ENCODE assay signal across 11 cellular contexts in the genomic region with DNA sequence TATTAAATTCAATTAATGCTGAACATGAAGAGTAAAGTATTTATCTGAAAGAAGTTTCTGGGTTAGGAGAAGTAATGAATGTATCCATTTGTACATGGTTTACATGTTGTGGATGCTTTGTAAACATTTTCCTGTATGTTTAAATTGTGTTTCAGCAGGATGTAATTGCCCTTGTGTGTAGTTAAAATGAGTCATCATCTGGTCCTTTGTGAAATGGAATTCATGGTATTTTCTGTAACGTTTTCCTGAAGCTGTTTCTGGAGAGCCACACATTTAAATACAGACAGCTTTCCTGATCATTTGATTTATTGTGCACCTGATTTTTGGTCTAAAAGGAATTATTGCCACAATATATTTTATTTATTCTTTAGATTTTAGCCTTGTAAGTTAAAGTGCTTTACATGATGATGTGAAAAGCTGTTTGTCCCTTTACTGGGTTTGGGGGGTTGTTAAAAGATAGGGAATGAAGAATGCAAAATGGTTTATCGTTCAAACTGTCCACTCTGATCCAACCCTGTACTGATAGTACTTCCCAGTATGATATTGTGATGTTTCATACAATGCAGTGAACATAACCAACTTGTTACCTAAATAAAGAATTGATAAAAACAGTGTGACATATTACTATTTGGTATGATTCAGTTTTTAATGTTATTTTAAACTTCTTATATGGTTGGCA. TPM values are rescaled to one million over a fixed set of nuclear protein-coding genes. Genes with fewer than 3 reads are reported as not detected.
DNase-seq lines count a peak whose midpoint lies in the region; ATAC-seq and TF ChIP-seq lines count a peak whose summit lies in the region.
"Had no signal": no experiment of that assay in that cellular context is flagged by ENCODE, and none has a peak within 500 bp of the region (broad histone marks: within the 10 kb centered on the region; RNA-seq: fewer than 3 reads in every experiment).

No MANE protein-coding gene starts in this region.

- H3K4me1 ChIP-seq in HUES64 (ENCODE audit: insufficient read depth, low read length) = peaks cover 41% of the 10 kb centered on the region

- DNase-seq in DMS153 (lab: John Stamatoyannopoulos, UW) (peak; percentile 59), astrocyte of the cerebellum (ENCODE audit: low read depth) (peak; percentile 53), kidney epithelial cell (ENCODE audit: low read depth) (peak; percentile 61), NCI-H1092 treated with DMSO at 0.1 percent for 48 hours (lab: John Stamatoyannopoulos, UW) (no peak), NCI-H187 treated with DMSO at 0.1 percent for 48 hours (lab: John Stamatoyannopoulos, UW) (no peak)
- DNase-seq: activated CD4-positive, CD25-positive, alpha-beta regulatory T cell treated with anti-CD3 and anti-CD28 coated beads, Interleukin-2, amount 50 U/mL, for 72 hours; cerebellar nuclear complex; NCI-H2081 treated with DMSO at 0.1 percent for 48 hours had no signal

- H3K27me3 ChIP-seq in HUES64 (ENCODE audit: insufficient read depth, low read length) = no peaks in the 10 kb centered on the region
- no peaks in the 10 kb centered on the region for H3K27me3 ChIP-seq in kidney epithelial cell (ENCODE audit: control insufficient read depth, insufficient read depth, low read length)

- no peaks in the 10 kb centered on the region for H3K9me3 ChIP-seq in HUES64 (ENCODE audit: insufficient read depth, low read depth, low read length)

- no peak for ATAC-seq in HG03520 (IDR thresholded peaks at IDR 0.05; ENCODE audit: unreplicated experiment)
- no peak for ATAC-seq in HG03025 (IDR thresholded peaks at IDR 0.05; ENCODE audit: low FRiP score, unreplicated experiment)

- 0% methylated on average over 1 of the region's 2 CpGs for WGBS in HUES64

- no peak for TF ChIP-seq CTCF in astrocyte of the cerebellum (IDR thresholded peaks at IDR 0.05; ENCODE audit: low read depth, low read length, missing control alignments)
- TF ChIP-seq CTCF in kidney epithelial cell (IDR thresholded peaks at IDR 0.05; ENCODE audit: insufficient read depth, low read length, poor library complexity, severe bottlenecking) = no peak

- in situ Hi-C loops in astrocyte of the cerebellum (cut with HindIII; ENCODE audit: low sequenced_read_pairs) = no loop called here

- H3K36me3 ChIP-seq in HUES64 (ENCODE audit: insufficient read depth, low read length) (peaks cover 29% of the 10 kb centered on the region), kidney epithelial cell (ENCODE audit: control insufficient read depth, insufficient read depth, low read length) (no peaks in the 10 kb centered on the region)

- no peak overlapping the region for H3K4me3 ChIP-seq in HUES64 (ENCODE audit: low read length)
- no peak overlapping the region for H3K4me3 ChIP-seq in astrocyte of the cerebellum (ENCODE audit: low read depth, low read length)
- no peak overlapping the region for H3K4me3 ChIP-seq in kidney epithelial cell (ENCODE audit: low read depth, low read length)

- H3K27ac ChIP-seq in HUES64 (ENCODE audit: low read depth, low read length) = peak overlapping the region; percentile 74

- H3K9ac ChIP-seq in HUES64 (ENCODE audit: low read depth, low read length) = peak overlapping the region; percentile 51; the same call in 1 of the 2 replicates

RNA-seq across cellular contexts. Expression of a gene that starts 41.7 kb away (rescaled TPM):
- 0.20 TPM for polyA plus RNA-seq in HUES64 (2013, experiment 1 of 2)
- polyA plus RNA-seq in HUES64 (2013, experiment 2 of 2) = 0.25 TPM
- 0.34 and 0.92 TPM in 2 replicates for total RNA-seq in kidney epithelial cell

Comparison
In these comparisons a context has a peak if more than half of its experiments do, and no peak if none do; other contexts are left out.
1. DNase-seq: peak in DMS153 (single experiment), astrocyte of the cerebellum (single experiment) and kidney epithelial cell (single experiment); none in NCI-H1092 treated with DMSO at 0.1 percent for 48 hours (single experiment) and NCI-H187 treated with DMSO at 0.1 percent for 48 hours (single experiment).